In the genomic region with DNA sequence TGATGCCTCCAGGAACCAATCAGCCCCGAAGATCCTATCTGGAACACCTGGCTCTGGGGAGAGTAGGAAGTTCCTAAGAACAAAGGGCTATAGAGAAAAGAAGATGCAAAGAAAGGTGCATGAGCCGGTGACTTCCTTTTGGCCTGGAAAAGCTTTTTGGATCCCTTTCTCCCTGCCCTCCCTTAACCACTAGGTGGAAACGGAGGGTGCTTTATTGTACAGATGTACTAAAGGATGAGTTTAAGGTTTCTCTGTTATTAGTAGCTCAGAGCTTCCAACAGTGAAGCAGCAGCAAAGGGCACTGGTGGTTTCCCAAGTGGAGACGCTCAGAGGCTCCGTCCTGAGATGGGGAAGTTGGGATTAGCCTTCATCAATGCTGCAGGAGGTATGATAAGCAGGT, we compare ENCODE assay signal across 8 cellular contexts.
A peak's percentile ranks its signal among the peaks of the same experiment; 100 is the strongest.
DNase-seq lines count a peak whose midpoint lies in the region; ATAC-seq, FAIRE-seq and TF ChIP-seq lines count a peak whose summit lies in the region.

No MANE protein-coding gene starts in this region.

- FAIRE-seq in D721Med (lab: Jason Lieb, UNC): no peak

- H3K4me3 Mint-ChIP-seq in T-helper 2 cell treated with Interferon-gamma antibody and Interleukin-4, amounts not matched to agents 5 μg/mL and 100 μg/mL, for 36 hours: peak overlapping the region; percentile 64
- peak overlapping the region; percentile 70 for H3K4me3 Mint-ChIP-seq in stimulated activated memory B cell treated with anti-CD40 and anti-IgM and Interleukin-4, amounts not matched to agents 10 μg/mL and 1 μg/mL and 100 μg/mL, for 72 hours

- peaks cover 7% of the 10 kb centered on the region for H3K9me3 Mint-ChIP-seq in T-helper 2 cell treated with Interferon-gamma antibody and Interleukin-4, amounts not matched to agents 5 μg/mL and 100 μg/mL, for 36 hours
- peaks cover 13% of the 10 kb centered on the region for H3K9me3 Mint-ChIP-seq in stimulated activated memory B cell treated with anti-CD40 and anti-IgM and Interleukin-4, amounts not matched to agents 10 μg/mL and 1 μg/mL and 100 μg/mL, for 72 hours

- DNase-seq in D721Med (ENCODE audit: insufficient read length, low spot score): no peak
- no peak for DNase-seq in T-helper 2 cell treated with Interferon-gamma antibody and Interleukin-4, amounts not matched to agents 5 μg/mL and 100 μg/mL, for 36 hours (ENCODE audit: low spot score)
- DNase-seq in foreskin fibroblast: peak; percentile 24 to 64
- DNase-seq in NCI-H1048 (lab: John Stamatoyannopoulos, UW): no peak
- no peak for DNase-seq in activated CD4-positive, alpha-beta T cell treated with anti-CD3 and anti-CD28 coated beads for 4 hours

- peak overlapping the region; percentile 68 for H3K27ac Mint-ChIP-seq in T-helper 2 cell treated with Interferon-gamma antibody and Interleukin-4, amounts not matched to agents 5 μg/mL and 100 μg/mL, for 36 hours
- H3K27ac Mint-ChIP-seq in stimulated activated memory B cell treated with anti-CD40 and anti-IgM and Interleukin-4, amounts not matched to agents 10 μg/mL and 1 μg/mL and 100 μg/mL, for 72 hours: peak overlapping the region; percentile 86

- ATAC-seq in GM19351 (IDR thresholded peaks at IDR 0.05; ENCODE audit: unreplicated experiment) (peak; percentile 40), HG03457 (IDR thresholded peaks at IDR 0.05; ENCODE audit: unreplicated experiment) (peak; percentile 32)
- peak; percentile 57 for ATAC-seq in stimulated activated memory B cell treated with anti-CD40 and anti-IgM and Interleukin-4, amounts not matched to agents 10 μg/mL and 1 μg/mL and 100 μg/mL, for 72 hours

- TF ChIP-seq CTCF in D721Med (IDR thresholded peaks at IDR 0.05; ENCODE audit: insufficient read depth, missing control alignments) (peak; percentile 45), foreskin fibroblast (IDR thresholded peaks at IDR 0.05; ENCODE audit: low read depth, low read length) (peak; percentile 62)

- H3K27me3 Mint-ChIP-seq in T-helper 2 cell treated with Interferon-gamma antibody and Interleukin-4, amounts not matched to agents 5 μg/mL and 100 μg/mL, for 36 hours (ENCODE audit: low read depth): peaks cover 6% of the 10 kb centered on the region
- H3K27me3 Mint-ChIP-seq in stimulated activated memory B cell treated with anti-CD40 and anti-IgM and Interleukin-4, amounts not matched to agents 10 μg/mL and 1 μg/mL and 100 μg/mL, for 72 hours: peaks cover 14% of the 10 kb centered on the region

- peaks cover 25% of the 10 kb centered on the region for H3K4me1 Mint-ChIP-seq in T-helper 2 cell treated with Interferon-gamma antibody and Interleukin-4, amounts not matched to agents 5 μg/mL and 100 μg/mL, for 36 hours (ENCODE audit: low read depth)
- peaks cover 33% of the 10 kb centered on the region for H3K4me1 Mint-ChIP-seq in stimulated activated memory B cell treated with anti-CD40 and anti-IgM and Interleukin-4, amounts not matched to agents 10 μg/mL and 1 μg/mL and 100 μg/mL, for 72 hours

- H3K4me3 ChIP-seq in foreskin fibroblast (ENCODE audit: low read depth in 1 of 2, low read length in 2 of 2): peak overlapping the region in 1 of 2 donors; percentile 0

- no peaks in the 10 kb centered on the region for H3K36me3 Mint-ChIP-seq in T-helper 2 cell treated with Interferon-gamma antibody and Interleukin-4, amounts not matched to agents 5 μg/mL and 100 μg/mL, for 36 hours (ENCODE audit: low read depth)
- peaks cover 19% of the 10 kb centered on the region for H3K36me3 Mint-ChIP-seq in stimulated activated memory B cell treated with anti-CD40 and anti-IgM and Interleukin-4, amounts not matched to agents 10 μg/mL and 1 μg/mL and 100 μg/mL, for 72 hours

Comparison
In these comparisons a context has a peak if more than half of its experiments do, and no peak if none do; other contexts are left out.
1. DNase-seq: peak in foreskin fibroblast (2 of 2); none in D721Med (single experiment), T-helper 2 cell treated with Interferon-gamma antibody and Interleukin-4, amounts not matched to agents 5 μg/mL and 100 μg/mL, for 36 hours (single experiment), NCI-H1048 (single experiment) and activated CD4-positive, alpha-beta T cell treated with anti-CD3 and anti-CD28 coated beads for 4 hours (0 of 2).
2. Peak in every context shown above with its lines, with median percentiles within 50 percentile points of each other: ATAC-seq.